Comparison of ENCODE assay signal across 1 cellular context in genomic region chr7:50418086-50418515, GRCh38.
A peak's percentile ranks its signal among the peaks of the same experiment; 100 is the strongest.
TF ChIP-seq lines count a peak whose summit lies in the region.

No MANE protein-coding gene starts in this region.

TF ChIP-seq in K562, 482 proteins besides CTCF, POLR2A, EP300 and RAD21 (continued from another document):
- TF ChIP-seq JUND (IDR thresholded peaks at IDR 0.05; ENCODE audit: borderline replicate concordance, low read depth, low read length) = peak; percentile 63; the same call in 1 of the 2 replicates
- TF ChIP-seq JUND (tag; IDR thresholded peaks at IDR 0.05; ENCODE audit: borderline replicate concordance, low read depth, low read length) = no peak; the same call in 2 of the 3 replicates
- TF ChIP-seq TSHZ1 (CRISPR knock-in tag; IDR thresholded peaks at IDR 0.05) = no peak
- TF ChIP-seq MTA3 (IDR thresholded peaks at IDR 0.05; ENCODE audit: borderline replicate concordance) = 0 out of 2 replicates have a peak, but pooled peaks have one; percentile 12
- TF ChIP-seq KLF16 (IDR thresholded peaks at IDR 0.05) = 0 out of 2 replicates have a peak, but pooled peaks have one; percentile 44
- peak in 1 of 2 experiments; percentile 40; a peak in 1 of 4 replicates for TF ChIP-seq MAZ (CRISPR knock-in tag; conservative IDR thresholded peaks at IDR 0.05 in 1 of 2, IDR thresholded peaks at IDR 0.05 in 1 of 2)
- TF ChIP-seq DEAF1 (CRISPR knock-in tag; IDR thresholded peaks at IDR 0.05) = peak; percentile 90
- TF ChIP-seq CTCFL (IDR thresholded peaks at IDR 0.05; ENCODE audit: borderline replicate concordance, insufficient read depth, low read depth, low read length, poor library complexity, severe bottlenecking) = peak; percentile 51
- TF ChIP-seq XRCC5 (IDR thresholded peaks at IDR 0.05; ENCODE audit: low read depth, low read length) = peak; percentile 77; the same call in 1 of the 2 replicates
- TF ChIP-seq CEBPB (tag; IDR thresholded peaks at IDR 0.05) = peak; percentile 16; the same call in 1 of the 2 replicates
- no peak for TF ChIP-seq ELF4 (CRISPR knock-in tag; IDR thresholded peaks at IDR 0.05)
- no peak for TF ChIP-seq NFXL1 (CRISPR knock-in tag; IDR thresholded peaks at IDR 0.05)
